Comparison of ENCODE assay signal across 8 cellular contexts in the genomic region with DNA sequence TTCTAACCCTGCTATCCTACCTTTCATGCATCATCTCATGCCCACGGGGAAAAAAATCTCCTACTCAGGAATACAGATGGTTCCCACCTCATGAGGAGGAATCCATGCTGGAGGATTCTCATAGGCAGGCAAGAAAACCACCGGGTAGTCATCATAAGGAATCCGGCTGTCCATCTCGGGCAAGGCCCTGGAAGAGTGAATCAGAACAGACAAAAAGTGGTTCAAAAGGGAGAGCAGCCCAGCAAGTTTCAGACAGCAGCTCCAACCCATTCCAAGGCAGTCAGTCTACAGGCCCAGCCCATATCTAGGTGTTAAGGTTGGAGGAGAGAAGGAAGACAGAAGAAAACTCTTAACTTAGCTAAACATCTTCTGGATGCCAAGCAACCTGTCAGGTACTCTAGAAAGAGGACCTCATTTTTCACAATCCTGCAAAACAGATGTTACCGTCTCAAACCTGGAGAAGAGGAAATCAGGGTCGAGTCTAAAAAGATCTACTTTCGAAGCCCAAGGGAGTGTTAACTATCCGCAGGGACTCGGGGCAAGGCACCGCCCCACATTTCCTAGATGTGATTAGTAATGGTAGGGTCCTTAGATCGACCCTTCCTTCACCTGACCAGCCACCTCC. TPM values are rescaled to one million over a fixed set of nuclear protein-coding genes. Genes with fewer than 3 reads are reported as not detected.
DNase-seq lines count a peak whose midpoint lies in the region; ATAC-seq and FAIRE-seq lines count a peak whose summit lies in the region.

No MANE protein-coding gene starts in this region.

- no peaks in the 10 kb centered on the region for H3K9me3 Mint-ChIP-seq in CD8-positive, alpha-beta memory T cell

- peaks cover 12 to 20% (median 19%) of the 10 kb centered on the region in 3 donors for H3K4me1 Mint-ChIP-seq in CD8-positive, alpha-beta memory T cell

- peaks cover 0 to 7% of the 10 kb centered on the region in 2 donors for H3K27me3 Mint-ChIP-seq in CD8-positive, alpha-beta memory T cell

- peaks cover 5% of the 10 kb centered on the region for H3K4me1 ChIP-seq in CD8-positive, alpha-beta memory T cell (ENCODE audit: insufficient read depth, low read length)
- H3K4me1 ChIP-seq in muscle layer of duodenum (ENCODE audit: control insufficient read depth in 1 of 2, insufficient read depth in 2 of 2, low read length in 2 of 2) = peaks cover 0 to 9% of the 10 kb centered on the region in 2 donors

- no peaks in the 10 kb centered on the region for H3K36me3 ChIP-seq in CD8-positive, alpha-beta memory T cell (ENCODE audit: insufficient read depth, low read length)
- H3K36me3 ChIP-seq in muscle layer of duodenum (ENCODE audit: control insufficient read depth in 1 of 2, insufficient read depth in 2 of 2, low read length in 2 of 2) = peaks cover 6 to 28% of the 10 kb centered on the region in 2 donors

- no peak for ATAC-seq in HG02588 (IDR thresholded peaks at IDR 0.05; ENCODE audit: unreplicated experiment)

- H3K27ac Mint-ChIP-seq in CD8-positive, alpha-beta memory T cell = peak overlapping the region; percentile 72 to 96 (median 88)

- no peaks in the 10 kb centered on the region for H3K27me3 ChIP-seq in CD8-positive, alpha-beta memory T cell (ENCODE audit: insufficient read depth, low read length, poor library complexity, severe bottlenecking)
- no peaks in the 10 kb centered on the region for H3K27me3 ChIP-seq in muscle layer of duodenum (ENCODE audit: low read depth, low read length)

- DNase-seq in CD8-positive, alpha-beta memory T cell = no peak
- DNase-seq in HTR-8/SVneo (ENCODE audit: insufficient read length, low spot score) (peak; percentile 10), caudate nucleus (lab: John Stamatoyannopoulos, UW) (no peak), DMS53 treated with DMSO at 0.1 percent for 48 hours (lab: John Stamatoyannopoulos, UW; ENCODE audit: unreplicated experiment) (no peak), NCI-H526 (lab: John Stamatoyannopoulos, UW) (no peak)
- DNase-seq in stimulated activated CD4-positive, alpha-beta T cell treated with anti-CD3 and anti-CD28 coated beads, Interleukin-4, amount 100 ng/mL, for 4 hours = no peak

- H3K9me3 ChIP-seq in CD8-positive, alpha-beta memory T cell (ENCODE audit: low read length) = no peaks in the 10 kb centered on the region
- no peaks in the 10 kb centered on the region for H3K9me3 ChIP-seq in muscle layer of duodenum (ENCODE audit: control insufficient read depth in 1 of 2, low read length in 2 of 2)

- POLR2A ChIA-PET in CD8-positive, alpha-beta memory T cell (lab: Charles Lee) = no interaction called here

- H3K4me3 ChIP-seq in CD8-positive, alpha-beta memory T cell (ENCODE audit: low read length) = peak overlapping the region; percentile 73
- peak overlapping the region; percentile 77 to 78 for H3K4me3 ChIP-seq in muscle layer of duodenum (ENCODE audit: low read depth in 1 of 2, low read length in 2 of 2)

- FAIRE-seq in HTR-8/SVneo (lab: Jason Lieb, UNC) = no peak

- H3K4me3 Mint-ChIP-seq in CD8-positive, alpha-beta memory T cell = peak overlapping the region; percentile 84 to 94 (median 89)

- peak overlapping the region; percentile 69 for H3K27ac ChIP-seq in CD8-positive, alpha-beta memory T cell (ENCODE audit: low read depth, low read length)
- H3K27ac ChIP-seq in caudate nucleus (ENCODE audit: low read depth, low read length) (peak overlapping the region; percentile 24), muscle layer of duodenum (ENCODE audit: low read length) (peak overlapping the region; percentile 69)

- peaks cover 0 to 35% (median 0%) of the 10 kb centered on the region in 3 donors for H3K36me3 Mint-ChIP-seq in CD8-positive, alpha-beta memory T cell

- CTCF ChIA-PET in CD8-positive, alpha-beta memory T cell (lab: Charles Lee) = no interaction called here

RNA-seq across cellular contexts. Expression of a gene that starts 0.4 kb away (rescaled TPM):
- total RNA-seq in CD8-positive, alpha-beta memory T cell = 10 to 100 TPM; 26.4 to 28.9 TPM
- 40.7 TPM for polyA plus RNA-seq in CD8-positive, alpha-beta memory T cell

RNA-seq across cellular contexts. Expression of a gene that starts 0.6 kb away (rescaled TPM):
- total RNA-seq in CD8-positive, alpha-beta memory T cell = 10 to 100 TPM; 16.5 to 17.7 TPM
- polyA plus RNA-seq in CD8-positive, alpha-beta memory T cell = not detected

RNA-seq across cellular contexts. Expression of a gene that starts 7.3 kb away (rescaled TPM):
- total RNA-seq in CD8-positive, alpha-beta memory T cell = not detected
- not detected for polyA plus RNA-seq in CD8-positive, alpha-beta memory T cell

RNA-seq across cellular contexts. Expression of a gene that starts 21.1 kb away (rescaled TPM):
- total RNA-seq in CD8-positive, alpha-beta memory T cell = not detected
- not detected for polyA plus RNA-seq in CD8-positive, alpha-beta memory T cell

RNA-seq across cellular contexts. Expression of a gene that starts 29.3 kb away (rescaled TPM):
- under 1 TPM in 1 of 2 experiments, not detected in 1; 0.18 TPM for total RNA-seq in CD8-positive, alpha-beta memory T cell
- not detected for polyA plus RNA-seq in CD8-positive, alpha-beta memory T cell
